16 cellular contexts compared by ENCODE assay signal in genomic region chr2:108585446-108585845, GRCh38. TPM values are rescaled to one million over a fixed set of nuclear protein-coding genes. Genes with fewer than 3 reads are reported as not detected.
DNase-seq lines count a peak whose midpoint lies in the region; ATAC-seq and TF ChIP-seq lines count a peak whose summit lies in the region.
"Had no signal": no experiment of that assay in that cellular context is flagged by ENCODE, and none has a peak within 500 bp of the region (broad histone marks: within the 10 kb centered on the region; RNA-seq: fewer than 3 reads in every experiment).

No MANE protein-coding gene starts in this region.

- H3K27ac Mint-ChIP-seq in nephron progenitor cell: peak overlapping the region; percentile 74
- H3K27ac Mint-ChIP-seq: activated CD8-positive, alpha-beta T cell treated with anti-CD3 and anti-CD28 coated beads for 36 hours; activated T-helper 1 cell treated with anti-CD3 and anti-CD28 coated beads, Interleukin-12 subunit alpha, Interleukin-12 subunit beta, Interleukin-2, Interleukin-4 antibody, amounts not matched to agents 30 ng/mL and 10 ng/mL and 1 ng/mL, durations not matched to agents 14 hours and 24 hours and 36 hours had no signal

- TF ChIP-seq CTCF in choroid plexus epithelial cell (conservative IDR thresholded peaks at IDR 0.05; ENCODE audit: low read depth, low read length): no peak
- no peak for TF ChIP-seq CTCF in nephron progenitor cell (IDR thresholded peaks at IDR 0.05)

- peak overlapping the region; percentile 51 for H3K4me3 Mint-ChIP-seq in nephron progenitor cell
- H3K4me3 Mint-ChIP-seq: activated CD8-positive, alpha-beta T cell treated with anti-CD3 and anti-CD28 coated beads for 36 hours; activated T-helper 1 cell treated with anti-CD3 and anti-CD28 coated beads, Interleukin-12 subunit alpha, Interleukin-12 subunit beta, Interleukin-2, Interleukin-4 antibody, amounts not matched to agents 30 ng/mL and 10 ng/mL and 1 ng/mL, durations not matched to agents 14 hours and 24 hours and 36 hours had no signal

- no peaks in the 10 kb centered on the region for H3K9me3 Mint-ChIP-seq in nephron progenitor cell
- H3K9me3 Mint-ChIP-seq: activated CD8-positive, alpha-beta T cell treated with anti-CD3 and anti-CD28 coated beads for 36 hours; activated T-helper 1 cell treated with anti-CD3 and anti-CD28 coated beads, Interleukin-12 subunit alpha, Interleukin-12 subunit beta, Interleukin-2, Interleukin-4 antibody, amounts not matched to agents 30 ng/mL and 10 ng/mL and 1 ng/mL, durations not matched to agents 14 hours and 24 hours and 36 hours had no signal

- ATAC-seq in left lobe of liver (no peak), HG03520 (IDR thresholded peaks at IDR 0.05; ENCODE audit: unreplicated experiment) (no peak)
- ATAC-seq: activated CD8-positive, alpha-beta T cell treated with anti-CD3 and anti-CD28 coated beads for 36 hours; left ventricle myocardium superior had no signal

- no peaks in the 10 kb centered on the region for H3K36me3 Mint-ChIP-seq in nephron progenitor cell (ENCODE audit: low read depth)

- no peak overlapping the region for H3K4me3 ChIP-seq in choroid plexus epithelial cell (ENCODE audit: low read depth, low read length)
- H3K4me3 ChIP-seq: prostate gland had no signal

- DNase-seq in AML-193 (lab: John Stamatoyannopoulos, UW) (peak; percentile 19 to 39), NCI-H226 (peak; percentile 69), choroid plexus epithelial cell (ENCODE audit: low read depth) (peak; percentile 49), nephron progenitor cell (no peak), left lobe of liver (ENCODE audit: low spot score) (no peak), NCI-H446 treated with DMSO at 0.1 percent for 48 hours (lab: John Stamatoyannopoulos, UW) (no peak)
- no peak for DNase-seq in activated CD4-positive, CD25-positive, alpha-beta regulatory T cell (lab: John Stamatoyannopoulos, UW)
- DNase-seq: activated CD8-positive, alpha-beta T cell treated with anti-CD3 and anti-CD28 coated beads for 36 hours; central memory CD4-positive, alpha-beta T cell; KG1; left ventricle myocardium superior; NCI-H1694 treated with DMSO at 0.1 percent for 48 hours; NCI-H510A had no signal

- H3K27me3 Mint-ChIP-seq in nephron progenitor cell (ENCODE audit: low read depth, poor library complexity): no peaks in the 10 kb centered on the region
- H3K27me3 Mint-ChIP-seq: activated CD8-positive, alpha-beta T cell treated with anti-CD3 and anti-CD28 coated beads for 36 hours had no signal

- H3K4me1 Mint-ChIP-seq in nephron progenitor cell: peaks cover 68% of the 10 kb centered on the region

RNA-seq across cellular contexts. Expression of gene LIMS1, which starts 51.2 kb away (rescaled TPM):
- 18.1 TPM for total RNA-seq in left lobe of liver

Comparison
In these comparisons a context has a peak if more than half of its experiments do, and no peak if none do; other contexts are left out.
1. DNase-seq: peak in AML-193 (2 of 2), NCI-H226 (single experiment) and choroid plexus epithelial cell (single experiment); none in nephron progenitor cell (single experiment), activated CD4-positive, CD25-positive, alpha-beta regulatory T cell (0 of 4), left lobe of liver (single experiment) and NCI-H446 treated with DMSO at 0.1 percent for 48 hours (single experiment).